Comparison of ENCODE assay signal across 8 cellular contexts in genomic region chr12:108313609-108314331, GRCh38. TPM values are rescaled to one million over a fixed set of nuclear protein-coding genes. Genes with fewer than 3 reads are reported as not detected.
DNase-seq lines count a peak whose midpoint lies in the region; ATAC-seq and TF ChIP-seq lines count a peak whose summit lies in the region.

No MANE protein-coding gene starts in this region.

- H3K4me1 Mint-ChIP-seq in WTC11 = peaks cover 61% of the 10 kb centered on the region
- H3K4me1 Mint-ChIP-seq in stimulated activated effector memory CD8-positive, alpha-beta T cell treated with anti-CD3 and anti-CD28 coated beads, Interleukin-12 subunit alpha, Interleukin-12 subunit beta, amount 100 ng/mL, for 72 hours = peaks cover 17% of the 10 kb centered on the region

- CTCF ChIA-PET in WTC11 (lab: Charles Lee) = interaction anchor here (0.8 to 1.8 kb wide), 3 partner anchors 62 to 321 kb away, joined by 3 to 6 read pairs (median 3); no protein-coding TSS in a partner anchor

- H3K4me3 Mint-ChIP-seq in WTC11 = no peak overlapping the region
- H3K4me3 Mint-ChIP-seq in stimulated activated effector memory CD8-positive, alpha-beta T cell treated with anti-CD3 and anti-CD28 coated beads, Interleukin-12 subunit alpha, Interleukin-12 subunit beta, amount 100 ng/mL, for 72 hours = peak overlapping the region; percentile 34

- H3K9me3 Mint-ChIP-seq in WTC11 = peaks cover 6% of the 10 kb centered on the region
- peaks cover 3% of the 10 kb centered on the region for H3K9me3 Mint-ChIP-seq in stimulated activated effector memory CD8-positive, alpha-beta T cell treated with anti-CD3 and anti-CD28 coated beads, Interleukin-12 subunit alpha, Interleukin-12 subunit beta, amount 100 ng/mL, for 72 hours

- peak overlapping the region; percentile 69; the same call in 1 of the 2 replicates for H3K27ac Mint-ChIP-seq in WTC11
- peak overlapping the region; percentile 81 for H3K27ac Mint-ChIP-seq in stimulated activated effector memory CD8-positive, alpha-beta T cell treated with anti-CD3 and anti-CD28 coated beads, Interleukin-12 subunit alpha, Interleukin-12 subunit beta, amount 100 ng/mL, for 72 hours

- no peaks in the 10 kb centered on the region for H3K36me3 Mint-ChIP-seq in WTC11
- no peaks in the 10 kb centered on the region for H3K36me3 Mint-ChIP-seq in stimulated activated effector memory CD8-positive, alpha-beta T cell treated with anti-CD3 and anti-CD28 coated beads, Interleukin-12 subunit alpha, Interleukin-12 subunit beta, amount 100 ng/mL, for 72 hours

- H3K27me3 Mint-ChIP-seq in WTC11 (ENCODE audit: low read depth) = no peaks in the 10 kb centered on the region

- ATAC-seq in WTC11 (peak; percentile 9; the same call in 1 of the 2 replicates), HG03139 (IDR thresholded peaks at IDR 0.05; ENCODE audit: unreplicated experiment) (no peak), GM18861 (IDR thresholded peaks at IDR 0.05; ENCODE audit: unreplicated experiment) (no peak)
- peak; percentile 34 for ATAC-seq in stimulated activated effector memory CD8-positive, alpha-beta T cell treated with anti-CD3 and anti-CD28 coated beads, Interleukin-12 subunit alpha, Interleukin-12 subunit beta, amount 100 ng/mL, for 72 hours

- TF ChIP-seq CTCF in WTC11 (IDR thresholded peaks at IDR 0.05) = no peak

- POLR2A ChIA-PET in WTC11 (lab: Charles Lee) = no interaction called here

- peak; percentile 97 for DNase-seq in KBM-7
- DNase-seq in WTC11 (ENCODE audit: low spot score) = no peak
- peak; percentile 26 for DNase-seq in iPS-NIHi7 (ENCODE audit: extremely low spot score)
- no peak for DNase-seq in stimulated activated effector memory CD8-positive, alpha-beta T cell treated with anti-CD3 and anti-CD28 coated beads, Interleukin-12 subunit alpha, Interleukin-12 subunit beta, amount 100 ng/mL, for 72 hours (ENCODE audit: low spot score in 2 of 2)
- no peak for DNase-seq in NCI-H69 (lab: John Stamatoyannopoulos, UW)
- DNase-seq in NCI-H146 treated with DMSO at 0.1 percent for 48 hours (lab: John Stamatoyannopoulos, UW; ENCODE audit: unreplicated experiment) = no peak

- in situ Hi-C loops in KBM-7 (cut with MboI; ENCODE audit: low pct_unique_long_range_greater_than_20kb, low sequenced_read_pairs) = no loop called here

TF ChIP-seq in WTC11, 78 proteins besides CTCF, POLR2A, EP300 and RAD21:
- no peak for TF ChIP-seq NFATC4 (CRISPR knock-in tag; IDR thresholded peaks at IDR 0.05)
- no peak for TF ChIP-seq IRF1 (CRISPR knock-in tag; IDR thresholded peaks at IDR 0.05)
- TF ChIP-seq ZBTB43 (CRISPR knock-in tag; IDR thresholded peaks at IDR 0.05) = no peak
- TF ChIP-seq MAX (CRISPR knock-in tag; IDR thresholded peaks at IDR 0.05) = no peak
- peak; percentile 81 for TF ChIP-seq ZNF121 (CRISPR knock-in tag; IDR thresholded peaks at IDR 0.05)
- no peak for TF ChIP-seq SMAD3 (CRISPR knock-in tag; IDR thresholded peaks at IDR 0.05; ENCODE audit: borderline replicate concordance)
- TF ChIP-seq PRRX2 (CRISPR knock-in tag; IDR thresholded peaks at IDR 0.05) = no peak
- no peak for TF ChIP-seq NFYB (CRISPR knock-in tag; conservative IDR thresholded peaks at IDR 0.05; ENCODE audit: low read depth)
- TF ChIP-seq ETV6 (CRISPR knock-in tag; IDR thresholded peaks at IDR 0.05) = 0 out of 2 replicates have a peak, but pooled peaks have one; percentile 16
TF ChIP-seq in WTC11: peak in this region for 2.

RNA-seq across cellular contexts. Expression of gene CMKLR1, which starts 25.3 kb away (rescaled TPM):
- 1.4 to 1.9 TPM (median 1.6 TPM) in 3 replicates for total RNA-seq in WTC11 (2021)

Comparison
In these comparisons a context has a peak if more than half of its experiments do, and no peak if none do; other contexts are left out.
1. DNase-seq: peak in KBM-7 (single experiment) and iPS-NIHi7 (single experiment); none in WTC11 (single experiment), stimulated activated effector memory CD8-positive, alpha-beta T cell treated with anti-CD3 and anti-CD28 coated beads, Interleukin-12 subunit alpha, Interleukin-12 subunit beta, amount 100 ng/mL, for 72 hours (0 of 2), NCI-H69 (single experiment) and NCI-H146 treated with DMSO at 0.1 percent for 48 hours (single experiment).
2. ATAC-seq: peak in WTC11 (single experiment) and stimulated activated effector memory CD8-positive, alpha-beta T cell treated with anti-CD3 and anti-CD28 coated beads, Interleukin-12 subunit alpha, Interleukin-12 subunit beta, amount 100 ng/mL, for 72 hours (single experiment); none in HG03139 (single experiment) and GM18861 (single experiment).